ENCODE assay signal across 14 cellular contexts in genomic region chr3:5498981-5499380, GRCh38.
A peak's percentile ranks its signal among the peaks of the same experiment; 100 is the strongest.
DNase-seq lines count a peak whose midpoint lies in the region; ATAC-seq and TF ChIP-seq lines count a peak whose summit lies in the region.
"Had no signal": no experiment of that assay in that cellular context is flagged by ENCODE, and none has a peak within 500 bp of the region (broad histone marks: within the 10 kb centered on the region; RNA-seq: fewer than 3 reads in every experiment).

No MANE protein-coding gene starts in this region.

- H2AFZ ChIP-seq in KMS-11 (ENCODE audit: low read depth) (no peak overlapping the region), mammary epithelial cell (ENCODE audit: low read depth, low read length) (no peak overlapping the region)

- CTCF ChIA-PET in mammary epithelial cell (lab: Charles Lee; ENCODE audit: low non-redundant PET) = no interaction called here

- no peak for TF ChIP-seq CTCF in KMS-11 (conservative IDR thresholded peaks at IDR 0.05; ENCODE audit: low read depth, low read length)
- TF ChIP-seq CTCF in mammary epithelial cell (conservative IDR thresholded peaks at IDR 0.05 in 1 of 2, IDR thresholded peaks at IDR 0.05 in 1 of 2; ENCODE audit: extremely low read depth in 1 of 2, insufficient read depth in 1 of 2, low read depth in 1 of 2, low read length in 2 of 2) = no peak

- no TSS peak for BruUV-seq in mammary epithelial cell (replicated peaks; lab: Mats Ljungman, UMichigan)

- DNase-seq in activated CD8-positive, alpha-beta memory T cell treated with anti-CD3 and anti-CD28 coated beads, Interleukin-2, amount 50 U/mL, for 4 hours = no peak
- DNase-seq in NCI-H2107 (lab: John Stamatoyannopoulos, UW) = no peak
- no peak for DNase-seq in mammary epithelial cell
- DNase-seq in NCI-H2227 (lab: John Stamatoyannopoulos, UW; ENCODE audit: unreplicated experiment) = no peak
- DNase-seq: activated CD4-positive, alpha-beta T cell treated with anti-CD3 and anti-CD28 coated beads, Interleukin-2, amount 50 U/mL, for 4 hours; BE2C; cerebellar nuclear complex; esophagus squamous epithelium; NCI-H1417 treated with DMSO at 0.1 percent for 48 hours; posterior cingulate gyrus had no signal

- peak; percentile 37 for ATAC-seq in GM18870 (IDR thresholded peaks at IDR 0.05; ENCODE audit: unreplicated experiment)
- ATAC-seq in GM21526 (IDR thresholded peaks at IDR 0.05; ENCODE audit: low FRiP score, unreplicated experiment) = peak; percentile 38
- peak; percentile 40 for ATAC-seq in HG03045 (IDR thresholded peaks at IDR 0.05; ENCODE audit: unreplicated experiment)

- H3K9me3 ChIP-seq in mammary epithelial cell (replicated peaks; ENCODE audit: insufficient read depth, low read length) = peaks cover 4% of the 10 kb centered on the region
- H3K9me3 ChIP-seq: BE2C, esophagus squamous epithelium had no signal

- H4K20me1 ChIP-seq in KMS-11 (ENCODE audit: insufficient read depth) (no peaks in the 10 kb centered on the region), mammary epithelial cell (ENCODE audit: insufficient read depth, low read length) (no peaks in the 10 kb centered on the region)

- 100% methylated on average over 2 of the region's 2 CpGs for WGBS in mammary epithelial cell (ENCODE audit: low coverage, missing lambda C conversion rate)

- H3K27ac ChIP-seq in KMS-11 = no peak overlapping the region
- no peak overlapping the region for H3K27ac ChIP-seq in mammary epithelial cell (ENCODE audit: insufficient read depth, low read depth, low read length)
- H3K27ac ChIP-seq: esophagus squamous epithelium had no signal

- H3K27me3 ChIP-seq in KMS-11 (ENCODE audit: insufficient read depth, low read depth) = no peaks in the 10 kb centered on the region
- H3K27me3 ChIP-seq in mammary epithelial cell (ENCODE audit: insufficient read depth, low read length) = no peaks in the 10 kb centered on the region
- H3K27me3 ChIP-seq: BE2C, esophagus squamous epithelium had no signal

- no peak overlapping the region for H3K4me3 ChIP-seq in KMS-11 (IDR thresholded peaks at IDR 0.05; ENCODE audit: insufficient read depth, low read depth, low read length)
- no peak overlapping the region for H3K4me3 ChIP-seq in mammary epithelial cell (replicated peaks in 1 of 3; ENCODE audit: insufficient read depth in 1 of 3, low read depth in 2 of 3, low read length in 3 of 3)
- H3K4me3 ChIP-seq: esophagus squamous epithelium had no signal

- dilution Hi-C loops in mammary epithelial cell (cut with HindIII; ENCODE audit: low sequenced_read_pairs) = loop anchor here (5.0 kb wide), 1 partner anchor 137 kb away; no protein-coding TSS in a partner anchor

- no peaks in the 10 kb centered on the region for H3K36me3 ChIP-seq in KMS-11 (ENCODE audit: insufficient read depth)
- no peaks in the 10 kb centered on the region for H3K36me3 ChIP-seq in mammary epithelial cell (ENCODE audit: insufficient read depth, low read length)
- H3K36me3 ChIP-seq: BE2C, esophagus squamous epithelium had no signal

- intact Hi-C loops in mammary epithelial cell (cut with micrococcal nuclease) = no loop called here

- H3K9ac ChIP-seq in KMS-11 (no peak overlapping the region), mammary epithelial cell (ENCODE audit: insufficient read depth, low read length) (no peak overlapping the region)

- H3K4me1 ChIP-seq in KMS-11 (ENCODE audit: low read depth, poor library complexity, severe bottlenecking) (peaks cover 14% of the 10 kb centered on the region), mammary epithelial cell (ENCODE audit: insufficient read depth, low read length) (no peaks in the 10 kb centered on the region)
- H3K4me1 ChIP-seq: BE2C, esophagus squamous epithelium had no signal

- peak overlapping the region; percentile 34; the same call in 1 of the 2 replicates for H3K4me2 ChIP-seq in KMS-11
- no peak overlapping the region for H3K4me2 ChIP-seq in mammary epithelial cell (ENCODE audit: insufficient read depth, low read depth, low read length)

- in situ Hi-C loops in mammary epithelial cell (cut with MboI; ENCODE audit: low sequenced_read_pairs in 2 of 2) = no loop called here

- H3K79me2 ChIP-seq in KMS-11 (ENCODE audit: insufficient read depth, low read depth) = no peaks in the 10 kb centered on the region
- H3K79me2 ChIP-seq in mammary epithelial cell (ENCODE audit: insufficient read depth, low read length) = no peaks in the 10 kb centered on the region
